23 cellular contexts compared by ENCODE assay signal in the genomic region with DNA sequence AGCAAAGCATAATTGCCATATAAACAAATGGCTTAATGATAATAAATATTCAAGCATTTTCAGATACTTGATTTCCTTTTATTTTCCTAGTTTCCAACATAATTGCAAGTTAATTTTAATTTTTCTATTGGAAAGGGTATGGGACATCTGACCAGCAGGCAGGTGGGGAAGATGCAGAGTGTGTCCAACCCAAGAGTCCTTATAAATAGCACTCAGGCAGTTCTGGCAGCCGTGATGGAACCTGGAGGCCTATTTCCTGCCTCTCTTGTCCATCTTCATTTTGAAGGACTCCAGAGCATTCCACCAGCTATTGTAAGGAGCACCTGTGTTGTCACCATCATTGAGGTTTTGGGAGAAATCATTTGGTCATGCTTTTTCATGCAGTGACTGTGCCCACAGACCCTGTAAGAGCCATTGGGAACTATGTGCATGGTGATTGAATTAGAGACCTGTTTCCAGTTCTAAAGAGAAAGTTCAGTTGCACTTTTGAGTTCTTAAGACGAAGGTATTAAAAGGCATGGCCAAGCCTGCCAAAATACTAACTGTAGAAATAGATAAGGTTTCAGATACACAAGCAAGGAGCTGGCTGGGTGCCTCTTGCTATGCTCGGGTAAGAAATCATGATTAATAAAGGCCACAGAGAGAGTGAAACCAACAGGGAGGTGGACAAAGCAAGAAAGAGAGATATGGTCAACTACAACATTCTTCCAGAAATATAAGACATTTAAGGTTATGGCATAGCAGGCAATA.
A peak's percentile ranks its signal among the peaks of the same experiment; 100 is the strongest.
DNase-seq lines count a peak whose midpoint lies in the region; ATAC-seq, FAIRE-seq and TF ChIP-seq lines count a peak whose summit lies in the region.
"Had no signal": no experiment of that assay in that cellular context is flagged by ENCODE, and none has a peak within 500 bp of the region (broad histone marks: within the 10 kb centered on the region; RNA-seq: fewer than 3 reads in every experiment).

No MANE protein-coding gene starts in this region.

- H3K79me2 ChIP-seq in HepG2 (ENCODE audit: insufficient read depth, low read length) (no peaks in the 10 kb centered on the region), astrocyte (ENCODE audit: insufficient read depth, low read length) (no peaks in the 10 kb centered on the region)

- DNase-seq in right lobe of liver (no peak), HepG2 (ENCODE audit: low spot score) (no peak), astrocyte (ENCODE audit: low read depth) (peak; percentile 39), iris pigment epithelial cell (ENCODE audit: low read depth) (peak; percentile 35), type B pancreatic cell (ENCODE audit: extremely low spot score, unreplicated experiment) (no peak), mucosa of gallbladder (ENCODE audit: low spot score) (no peak), aorta (no peak), HuH-7 (ENCODE audit: low spot score) (no peak)
- DNase-seq: activated CD4-positive, alpha-beta memory T cell treated with anti-CD3 and anti-CD28 coated beads for 36 hours; activated T-cell treated with anti-CD3 and anti-CD28 coated beads for 4 hours; CD4-positive, alpha-beta T cell; KG1; NCI-H524 treated with DMSO at 0.1 percent for 48 hours; ovary; SHP77 treated with DMSO at 0.1 percent for 48 hours; sigmoid colon; stimulated activated naive CD4-positive, alpha-beta T cell had no signal

- CTCF ChIA-PET in HepG2 (lab: Yijun Ruan, JAX; ENCODE audit: low intra/inter-chr PET ratio, low total read pairs), result no interaction called here

- H3K4me3 Mint-ChIP-seq in astrocyte (ENCODE audit: unreplicated experiment), result no peak overlapping the region
- H3K4me3 Mint-ChIP-seq in type B pancreatic cell, result peak overlapping the region; percentile 42
- H3K4me3 Mint-ChIP-seq: activated CD4-positive, alpha-beta memory T cell treated with anti-CD3 and anti-CD28 coated beads for 36 hours; CD4-positive, alpha-beta T cell; T-helper 1 cell treated with Interleukin-12 subunit alpha and Interleukin-12 subunit beta and Interleukin-4 antibody, amounts not matched to agents 30 μg/mL and 1 μg/mL, for 36 hours; WTC11 had no signal

- H3K4me3 ChIP-seq in right lobe of liver (no peak overlapping the region), HepG2 (replicated peaks in 1 of 3; ENCODE audit: insufficient read depth in 1 of 3, low read depth in 2 of 3, low read length in 3 of 3) (no peak overlapping the region), astrocyte (ENCODE audit: insufficient read depth, low read depth, low read length) (no peak overlapping the region), aorta (ENCODE audit: low read length in 2 of 2) (no peak overlapping the region)
- H3K4me3 ChIP-seq: coronary artery, left lung, ovary, sigmoid colon, tibial nerve had no signal

- intact Hi-C loops in right lobe of liver (cut with DNase I), result loop anchor here in 1 of 2 donors (5.0 kb wide), 1 partner anchor 227 kb away; no protein-coding TSS in a partner anchor
- intact Hi-C loops in HepG2 (cut with micrococcal nuclease; ENCODE audit: unreplicated experiment), result loop anchor here (10.0 kb wide), 1 partner anchor 110 kb away; no protein-coding TSS in a partner anchor
- intact Hi-C loops in aorta (cut with DNase I), result no loop called here

- H3K9me3 Mint-ChIP-seq in astrocyte (ENCODE audit: unreplicated experiment) (no peaks in the 10 kb centered on the region), type B pancreatic cell (peaks cover 4% of the 10 kb centered on the region)
- H3K9me3 Mint-ChIP-seq: activated CD4-positive, alpha-beta memory T cell treated with anti-CD3 and anti-CD28 coated beads for 36 hours; CD4-positive, alpha-beta T cell; T-helper 1 cell treated with Interleukin-12 subunit alpha and Interleukin-12 subunit beta and Interleukin-4 antibody, amounts not matched to agents 30 μg/mL and 1 μg/mL, for 36 hours; WTC11 had no signal

- 52% methylated on average over 3 of the region's 3 CpGs for WGBS in right lobe of liver (ENCODE audit: insufficient coverage, low coverage, low lambda C conversion rate, missing lambda C conversion rate)
- WGBS in HepG2 (ENCODE audit: low lambda C conversion rate), result 93% methylated on average over 3 of the region's 3 CpGs
- 33 to 34% methylated on average over 3 of the region's 3 CpGs for WGBS in aorta, 2 donors

- H2AFZ ChIP-seq in HepG2 (ENCODE audit: low read length), result no peak overlapping the region
- H2AFZ ChIP-seq in astrocyte (ENCODE audit: low read depth, low read length), result no peak overlapping the region

- H3K4me1 Mint-ChIP-seq in astrocyte (ENCODE audit: low read depth, unreplicated experiment), result peaks cover 10% of the 10 kb centered on the region
- H3K4me1 Mint-ChIP-seq in type B pancreatic cell (ENCODE audit: unreplicated experiment), result peaks cover 27% of the 10 kb centered on the region

- peaks cover 2% of the 10 kb centered on the region for H3K36me3 Mint-ChIP-seq in astrocyte (ENCODE audit: low read depth, unreplicated experiment)
- peaks cover 3% of the 10 kb centered on the region for H3K36me3 Mint-ChIP-seq in type B pancreatic cell
- H3K36me3 Mint-ChIP-seq: activated CD4-positive, alpha-beta memory T cell treated with anti-CD3 and anti-CD28 coated beads for 36 hours; WTC11 had no signal

- BruUV-seq in HepG2 (replicated peaks; lab: Mats Ljungman, UMichigan), result no TSS peak

- TF ChIP-seq CTCF in right lobe of liver (IDR thresholded peaks at IDR 0.05), result no peak
- no peak for TF ChIP-seq CTCF in HepG2 (CRISPR knock-in tag; IDR thresholded peaks at IDR 0.05)
- no peak for TF ChIP-seq CTCF in astrocyte (IDR thresholded peaks at IDR 0.05; ENCODE audit: insufficient read depth, low read depth, low read length)
- no peak for TF ChIP-seq CTCF in type B pancreatic cell (conservative IDR thresholded peaks at IDR 0.05)

- no peak for TF ChIP-seq RAD21 in HepG2 (CRISPR knock-in tag; IDR thresholded peaks at IDR 0.05)

- TF ChIP-seq EP300 in HepG2 (IDR thresholded peaks at IDR 0.05; ENCODE audit: low read depth in 2 of 2, low read length in 2 of 2) (no peak), HepG2 (CRISPR knock-in tag; IDR thresholded peaks at IDR 0.05; ENCODE audit: borderline replicate concordance) (no peak)

- H3K27me3 Mint-ChIP-seq in astrocyte (ENCODE audit: low read depth, unreplicated experiment), result no peaks in the 10 kb centered on the region
- H3K27me3 Mint-ChIP-seq in type B pancreatic cell, result no peaks in the 10 kb centered on the region

- H3K4me2 ChIP-seq in HepG2 (ENCODE audit: low read depth, low read length), result no peak overlapping the region
- H3K4me2 ChIP-seq in astrocyte (ENCODE audit: low read length), result no peak overlapping the region

- H3K9ac ChIP-seq in HepG2 (ENCODE audit: insufficient read depth, low read depth, low read length) (no peak overlapping the region), astrocyte (ENCODE audit: low read length) (no peak overlapping the region)

- no peak for TF ChIP-seq POLR2A in right lobe of liver (IDR thresholded peaks at IDR 0.05)
- TF ChIP-seq POLR2A in HepG2 (IDR thresholded peaks at IDR 0.05; ENCODE audit: insufficient read depth in 1 of 2, low read depth in 2 of 2, low read length in 2 of 2), result no peak

- peak overlapping the region in 2 of 3 donors; percentile 22 to 39 for H3K27ac ChIP-seq in right lobe of liver
- H3K27ac ChIP-seq in HepG2 (ENCODE audit: extremely low read length, insufficient read depth, low read length), result no peak overlapping the region
- no peak overlapping the region for H3K27ac ChIP-seq in astrocyte (ENCODE audit: low read depth, low read length)
- H3K27ac ChIP-seq in aorta (ENCODE audit: low read depth in 1 of 2, low read length in 2 of 2), result no peak overlapping the region
- H3K27ac ChIP-seq: coronary artery, ovary, tibial nerve had no signal

- FAIRE-seq in HepG2 (lab: Jason Lieb, UNC) (no peak), astrocyte (lab: Jason Lieb, UNC) (no peak)
- FAIRE-seq: frontal cortex had no signal

- no peak for ATAC-seq in right lobe of liver
- ATAC-seq in HepG2, result no peak
- no peak for ATAC-seq in aorta (ENCODE audit: low FRiP score)

- H3K27me3 ChIP-seq in right lobe of liver (no peaks in the 10 kb centered on the region), HepG2 (ENCODE audit: control insufficient read depth in 1 of 2, insufficient read depth in 2 of 2, low read length in 2 of 2) (no peaks in the 10 kb centered on the region), astrocyte (ENCODE audit: insufficient read depth, low read length) (no peaks in the 10 kb centered on the region), aorta (ENCODE audit: control insufficient read depth in 1 of 2, insufficient read depth in 2 of 2, low read length in 1 of 2) (no peaks in the 10 kb centered on the region)
- H3K27me3 ChIP-seq: left lung, ovary, sigmoid colon, tibial nerve had no signal

- no peak overlapping the region for H3K27ac Mint-ChIP-seq in astrocyte (ENCODE audit: unreplicated experiment)
- H3K27ac Mint-ChIP-seq in type B pancreatic cell, result peak overlapping the region; percentile 86
- H3K27ac Mint-ChIP-seq: activated CD4-positive, alpha-beta memory T cell treated with anti-CD3 and anti-CD28 coated beads for 36 hours; CD4-positive, alpha-beta T cell; T-helper 1 cell treated with Interleukin-12 subunit alpha and Interleukin-12 subunit beta and Interleukin-4 antibody, amounts not matched to agents 30 μg/mL and 1 μg/mL, for 36 hours; WTC11 had no signal

- H4K20me1 ChIP-seq in HepG2 (ENCODE audit: insufficient read depth, low read length) (no peaks in the 10 kb centered on the region; the same call in 1 of the 2 replicates), astrocyte (ENCODE audit: insufficient read depth, low read length) (no peaks in the 10 kb centered on the region)

- in situ Hi-C loops in HepG2 (cut with HindIII; ENCODE audit: extremely low pct_ligation_motif_present, low pct_unique_long_range_greater_than_20kb), result no loop called here

- no peaks in the 10 kb centered on the region for H3K36me3 ChIP-seq in right lobe of liver
- 0 out of 5 replicates have a peak, but pooled peaks cover 3 to 11% of the 10 kb centered on the region in 2 experiments for H3K36me3 ChIP-seq in HepG2 (replicated peaks in 1 of 2; ENCODE audit: control insufficient read depth in 1 of 2, insufficient read depth in 2 of 2, low read length in 2 of 2)
- H3K36me3 ChIP-seq in astrocyte (ENCODE audit: insufficient read depth, low read length), result no peaks in the 10 kb centered on the region
- no peaks in the 10 kb centered on the region for H3K36me3 ChIP-seq in aorta (ENCODE audit: control insufficient read depth in 1 of 2, insufficient read depth in 2 of 2, low read length in 1 of 2)
- H3K36me3 ChIP-seq: left lung, ovary, sigmoid colon, tibial nerve had no signal

- peaks cover 0 to 30% (median 11%) of the 10 kb centered on the region in 4 donors for H3K4me1 ChIP-seq in right lobe of liver
- H3K4me1 ChIP-seq in HepG2 (ENCODE audit: insufficient read depth, low read length), result peaks cover 16% of the 10 kb centered on the region
- peaks cover 10% of the 10 kb centered on the region for H3K4me1 ChIP-seq in astrocyte (ENCODE audit: insufficient read depth, low read length)
- peaks cover 0 to 6% of the 10 kb centered on the region in 2 donors for H3K4me1 ChIP-seq in aorta (ENCODE audit: control insufficient read depth in 1 of 2, insufficient read depth in 2 of 2, low read length in 2 of 2)

- POLR2A ChIA-PET in HepG2 (lab: Yijun Ruan, JAX), result no interaction called here

- H3K9me3 ChIP-seq in right lobe of liver (no peaks in the 10 kb centered on the region), HepG2 (ENCODE audit: low read length) (no peaks in the 10 kb centered on the region), astrocyte (ENCODE audit: insufficient read depth, low read depth, low read length) (no peaks in the 10 kb centered on the region), aorta (ENCODE audit: control insufficient read depth, low read length) (no peaks in the 10 kb centered on the region)
- H3K9me3 ChIP-seq: left lung, ovary, sigmoid colon, tibial nerve had no signal

Comparison
In these comparisons a context has a peak if more than half of its experiments do, and no peak if none do; other contexts are left out.
1. H3K27ac ChIP-seq: peak in right lobe of liver (2 of 3); none in HepG2 (single experiment), astrocyte (single experiment) and aorta (0 of 2).
2. DNase-seq: peak in astrocyte (single experiment) and iris pigment epithelial cell (single experiment); none in right lobe of liver (0 of 3), HepG2 (single experiment), type B pancreatic cell (single experiment), mucosa of gallbladder (single experiment), aorta (0 of 2) and HuH-7 (single experiment).